18 cellular contexts compared by ENCODE assay signal in the genomic region with DNA sequence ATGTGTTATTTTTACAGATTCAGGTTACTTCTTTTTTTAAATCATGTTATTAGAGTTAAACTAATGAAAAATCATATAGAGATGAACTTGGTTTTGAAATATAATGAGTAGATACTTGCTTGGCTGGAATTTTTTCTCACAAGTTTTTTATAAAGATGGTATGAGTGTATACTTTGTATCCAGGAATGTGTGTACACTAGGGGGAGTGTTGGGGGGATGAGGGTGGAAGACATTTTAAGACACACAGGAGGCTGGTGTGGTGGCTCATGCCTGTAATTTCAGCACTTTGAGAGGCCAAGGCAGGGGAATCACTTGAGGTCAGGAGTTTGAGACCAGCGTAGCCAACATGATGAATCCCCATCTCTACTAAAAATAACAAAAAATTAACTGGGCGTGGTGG.
"Had no signal": no experiment of that assay in that cellular context is flagged by ENCODE, and none has a peak within 500 bp of the region (broad histone marks: within the 10 kb centered on the region; RNA-seq: fewer than 3 reads in every experiment).

No MANE protein-coding gene starts in this region.

- H3K27me3 Mint-ChIP-seq: activated CD8-positive, alpha-beta T cell treated with anti-CD3 and anti-CD28 coated beads for 36 hours; activated naive CD8-positive, alpha-beta T cell treated with anti-CD3 and anti-CD28 coated beads for 36 hours; brain; dendritic cell treated with granulocyte-macrophage colony-stimulating factor and Interleukin-4, amounts not matched to agents 40 ng/mL and 50 ng/mL, for 4 days; effector memory CD8-positive, alpha-beta T cell had no signal

- DNase-seq: activated CD4-positive, alpha-beta T cell treated with anti-CD3 and anti-CD28 coated beads for 4 hours; activated CD8-positive, alpha-beta T cell treated with anti-CD3 and anti-CD28 coated beads for 36 hours; activated naive CD8-positive, alpha-beta T cell treated with anti-CD3 and anti-CD28 coated beads for 36 hours; activated T-cell treated with anti-CD3 and anti-CD28 coated beads, Interleukin-2, amount 50 U/mL, for 4 hours; amygdala; effector memory CD8-positive, alpha-beta T cell; head of caudate nucleus; kidney glomerular epithelial cell; stimulated activated CD4-positive, alpha-beta T cell treated with anti-CD3 and anti-CD28 coated beads, Interleukin-12 subunit alpha, Interleukin-12 subunit beta, amount 100 ng/mL, for 4 hours; stimulated activated CD4-positive, alpha-beta T cell treated with anti-CD3 and anti-CD28 coated beads, Interleukin-2, amount 100 ng/mL, for 24 hours; T-helper 1 cell; upper lobe of right lung; WERI-Rb-1 had no signal

- H3K4me3 Mint-ChIP-seq: activated CD8-positive, alpha-beta T cell treated with anti-CD3 and anti-CD28 coated beads for 36 hours; activated naive CD8-positive, alpha-beta T cell treated with anti-CD3 and anti-CD28 coated beads for 36 hours; activated T-cell treated with anti-CD3 and anti-CD28 coated beads, Interleukin-2, amount 50 U/mL, for 4 hours; brain; dendritic cell treated with granulocyte-macrophage colony-stimulating factor and Interleukin-4, amounts not matched to agents 40 ng/mL and 50 ng/mL, for 4 days had no signal

- ATAC-seq: activated CD8-positive, alpha-beta T cell treated with anti-CD3 and anti-CD28 coated beads for 36 hours; activated T-cell treated with anti-CD3 and anti-CD28 coated beads, Interleukin-2, amount 50 U/mL, for 4 hours; effector memory CD8-positive, alpha-beta T cell; upper lobe of right lung had no signal

- H3K27ac ChIP-seq: epithelial cell of prostate, parathyroid adenoma, thoracic aorta, upper lobe of right lung, WERI-Rb-1 had no signal

- H3K4me1 ChIP-seq: upper lobe of right lung had no signal

- H2AFZ ChIP-seq: parathyroid adenoma had no signal

- H3K27me3 ChIP-seq: upper lobe of right lung had no signal

- H3K4me3 ChIP-seq: thoracic aorta, upper lobe of right lung had no signal

- H3K9ac ChIP-seq: parathyroid adenoma had no signal

- H3K9me3 ChIP-seq: thoracic aorta, upper lobe of right lung had no signal

- H3K27ac Mint-ChIP-seq: activated CD8-positive, alpha-beta T cell treated with anti-CD3 and anti-CD28 coated beads for 36 hours; activated naive CD8-positive, alpha-beta T cell treated with anti-CD3 and anti-CD28 coated beads for 36 hours; dendritic cell treated with granulocyte-macrophage colony-stimulating factor and Interleukin-4, amounts not matched to agents 40 ng/mL and 50 ng/mL, for 4 days had no signal

- H3K36me3 ChIP-seq: thoracic aorta, upper lobe of right lung, WERI-Rb-1 had no signal
